ENCODE assay signal across 9 cellular contexts in the genomic region with DNA sequence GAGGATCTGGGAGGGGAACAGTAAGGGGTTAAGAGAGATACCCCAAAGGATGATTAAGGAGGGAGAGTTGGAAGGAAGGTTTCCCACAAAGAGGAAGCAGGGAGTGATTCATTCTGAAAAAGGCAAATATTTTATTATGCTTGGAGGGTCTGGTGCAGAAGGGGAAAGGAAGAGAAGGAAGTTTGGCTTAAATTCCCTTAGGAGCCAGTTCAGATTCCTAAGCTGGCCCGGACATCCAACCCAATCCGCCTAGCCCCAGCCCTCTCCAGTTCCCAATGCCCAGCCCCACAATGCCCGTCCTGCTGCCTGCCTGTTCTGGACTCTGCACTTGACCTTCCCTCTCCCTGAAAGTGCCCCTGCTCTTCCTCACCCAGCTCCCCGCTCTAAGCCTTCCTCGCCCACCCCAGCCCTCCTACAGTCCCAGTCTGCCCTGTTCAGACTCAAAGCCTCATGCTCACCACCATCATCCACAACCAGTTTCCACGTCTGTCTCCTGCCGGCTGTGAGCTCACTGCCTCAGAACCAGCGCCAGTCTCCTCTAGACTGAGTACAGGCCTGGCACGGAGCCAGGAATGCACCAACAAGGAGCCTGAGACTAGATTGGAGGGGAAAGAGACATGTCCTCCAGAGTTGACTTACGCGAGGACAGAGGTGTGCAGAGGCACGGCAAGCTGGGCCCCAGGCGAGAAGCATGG. TPM values are rescaled to one million over a fixed set of nuclear protein-coding genes. Genes with fewer than 3 reads are reported as not detected.
DNase-seq lines count a peak whose midpoint lies in the region; ATAC-seq and TF ChIP-seq lines count a peak whose summit lies in the region.
"Had no signal": no experiment of that assay in that cellular context is flagged by ENCODE, and none has a peak within 500 bp of the region (broad histone marks: within the 10 kb centered on the region; RNA-seq: fewer than 3 reads in every experiment).

No MANE protein-coding gene starts in this region.

- H3K4me3 Mint-ChIP-seq in T-cell (no peak overlapping the region), progenitor cell of endocrine pancreas (ENCODE audit: low read depth) (no peak overlapping the region)
- no peak overlapping the region for H3K4me3 Mint-ChIP-seq in stimulated activated naive CD8-positive, alpha-beta T cell treated with anti-CD3 and anti-CD28 coated beads, Interleukin-15, amount 100 ng/mL, for 72 hours

- DNase-seq in DMS79 (lab: John Stamatoyannopoulos, UW): peak; percentile 57
- DNase-seq in T-cell: no peak
- peak; percentile 78 for DNase-seq in glomerular visceral epithelial cell (ENCODE audit: extremely low spot score)
- DNase-seq in progenitor cell of endocrine pancreas (ENCODE audit: low spot score, unreplicated experiment): no peak
- no peak for DNase-seq in stimulated activated CD4-positive, alpha-beta T cell treated with anti-CD3 and anti-CD28 coated beads, Interleukin-2, amount 100 ng/mL, for 24 hours
- DNase-seq in stimulated activated naive CD8-positive, alpha-beta T cell treated with anti-CD3 and anti-CD28 coated beads, Interleukin-15, amount 100 ng/mL, for 72 hours: no peak
- no peak for DNase-seq in activated T-cell treated with anti-CD3 and anti-CD28 coated beads, Interleukin-2, amount 50 U/mL, for 48 hours
- DNase-seq: GOT3 had no signal

- no peak for ATAC-seq in T-cell (replicated peaks in 1 of 4)
- ATAC-seq in stimulated activated naive CD8-positive, alpha-beta T cell treated with anti-CD3 and anti-CD28 coated beads, Interleukin-15, amount 100 ng/mL, for 72 hours: no peak
- no peak for ATAC-seq in GM18520 (IDR thresholded peaks at IDR 0.05; ENCODE audit: unreplicated experiment)

- H3K27me3 Mint-ChIP-seq in T-cell (no peaks in the 10 kb centered on the region), progenitor cell of endocrine pancreas (peaks cover 78% of the 10 kb centered on the region)
- H3K27me3 Mint-ChIP-seq in stimulated activated naive CD8-positive, alpha-beta T cell treated with anti-CD3 and anti-CD28 coated beads, Interleukin-15, amount 100 ng/mL, for 72 hours: no peaks in the 10 kb centered on the region

- no peaks in the 10 kb centered on the region for H3K9me3 Mint-ChIP-seq in T-cell
- H3K9me3 Mint-ChIP-seq in progenitor cell of endocrine pancreas (ENCODE audit: low read depth): peaks cover 3% of the 10 kb centered on the region
- no peaks in the 10 kb centered on the region for H3K9me3 Mint-ChIP-seq in stimulated activated naive CD8-positive, alpha-beta T cell treated with anti-CD3 and anti-CD28 coated beads, Interleukin-15, amount 100 ng/mL, for 72 hours

- no peak for TF ChIP-seq CTCF in progenitor cell of endocrine pancreas (IDR thresholded peaks at IDR 0.05; ENCODE audit: unreplicated experiment)

- H3K27ac Mint-ChIP-seq in T-cell (peak overlapping the region; percentile 30 to 59), progenitor cell of endocrine pancreas (peak overlapping the region; percentile 26)
- peak overlapping the region in 1 of 2 donors; percentile 88 for H3K27ac Mint-ChIP-seq in stimulated activated naive CD8-positive, alpha-beta T cell treated with anti-CD3 and anti-CD28 coated beads, Interleukin-15, amount 100 ng/mL, for 72 hours

- POLR2A ChIA-PET in T-cell (lab: Charles Lee): interaction anchor here in 1 of 2 donors (0.6 kb wide), 2 partner anchors 21 to 171 kb away, joined by 4 read pairs; no protein-coding TSS in a partner anchor

- peaks cover 45% of the 10 kb centered on the region for H3K36me3 Mint-ChIP-seq in T-cell
- peaks cover 2% of the 10 kb centered on the region for H3K36me3 Mint-ChIP-seq in progenitor cell of endocrine pancreas (ENCODE audit: insufficient read depth)

- H3K4me1 Mint-ChIP-seq in T-cell: peaks cover 39 to 71% (median 53%) of the 10 kb centered on the region in 3 donors
- peaks cover 34% of the 10 kb centered on the region for H3K4me1 Mint-ChIP-seq in progenitor cell of endocrine pancreas (ENCODE audit: low read depth)
- peaks cover 54% of the 10 kb centered on the region for H3K4me1 Mint-ChIP-seq in stimulated activated naive CD8-positive, alpha-beta T cell treated with anti-CD3 and anti-CD28 coated beads, Interleukin-15, amount 100 ng/mL, for 72 hours

- CTCF ChIA-PET in T-cell (lab: Charles Lee): interaction anchor here (0.6 to 1.6 kb wide), 2 partner anchors 18 to 649 kb away, joined by 3 to 4 read pairs; no protein-coding TSS in a partner anchor

RNA-seq across cellular contexts. Expression of a gene that starts 18.9 kb away (rescaled TPM):
- total RNA-seq in T-cell (100 to 1,000 TPM; 146 to 206 (median 169) TPM), progenitor cell of endocrine pancreas (20.3 and 33.8 TPM in 2 replicates)

Comparison
In these comparisons a context has a peak if more than half of its experiments do, and no peak if none do; other contexts are left out.
1. DNase-seq: peak in DMS79 (single experiment) and glomerular visceral epithelial cell (single experiment); none in T-cell (0 of 34), progenitor cell of endocrine pancreas (single experiment), stimulated activated CD4-positive, alpha-beta T cell treated with anti-CD3 and anti-CD28 coated beads, Interleukin-2, amount 100 ng/mL, for 24 hours (0 of 2), stimulated activated naive CD8-positive, alpha-beta T cell treated with anti-CD3 and anti-CD28 coated beads, Interleukin-15, amount 100 ng/mL, for 72 hours (0 of 2) and activated T-cell treated with anti-CD3 and anti-CD28 coated beads, Interleukin-2, amount 50 U/mL, for 48 hours (0 of 2).